ENCODE assay signal across 14 cellular contexts in the genomic region with DNA sequence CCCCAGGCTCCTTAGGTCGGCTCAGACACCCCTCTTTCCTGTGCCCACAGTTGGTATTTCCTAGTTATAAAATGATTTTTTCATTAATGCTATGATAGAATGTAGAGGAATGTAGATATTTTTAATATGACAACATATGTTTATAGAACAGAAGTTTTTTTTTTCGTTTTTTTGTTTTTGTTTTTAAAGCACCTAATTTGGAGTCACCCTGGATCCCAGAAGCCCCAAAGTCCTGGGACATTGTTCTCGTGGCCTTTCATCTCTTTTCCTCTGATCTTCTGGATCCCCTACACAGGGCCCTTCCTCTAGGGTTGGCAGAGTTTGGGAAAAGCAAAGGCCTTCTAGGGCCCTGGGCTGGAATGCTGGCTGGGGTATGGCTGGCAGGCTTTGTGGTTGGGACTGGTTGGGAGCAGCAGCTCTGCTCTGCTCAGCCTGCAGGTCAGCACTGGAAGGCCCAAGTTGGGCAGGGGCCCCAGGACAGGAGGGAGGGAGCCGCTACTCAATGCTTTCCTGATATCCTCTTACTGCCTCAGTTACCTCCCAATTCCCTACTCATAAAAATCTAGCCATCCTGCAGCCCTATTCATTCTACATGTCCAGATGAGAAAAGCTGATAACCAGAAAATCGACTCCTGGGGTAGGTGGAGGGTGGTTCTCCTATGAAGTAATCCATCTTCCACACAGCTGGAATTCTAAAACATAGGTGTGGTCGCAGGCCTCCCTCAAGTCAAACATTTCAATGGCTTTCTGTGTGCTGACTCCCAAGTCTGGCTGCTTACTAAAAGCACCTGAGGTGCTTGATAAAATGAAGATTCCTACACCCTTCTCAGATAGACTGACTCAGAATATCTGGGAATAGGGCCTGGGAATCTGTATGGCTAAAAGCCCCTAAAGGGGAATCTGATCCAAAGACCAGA. TPM values are rescaled to one million over a fixed set of nuclear protein-coding genes. Genes with fewer than 3 reads are reported as not detected.
DNase-seq lines count a peak whose midpoint lies in the region; ATAC-seq, FAIRE-seq and TF ChIP-seq lines count a peak whose summit lies in the region.
"Had no signal": no experiment of that assay in that cellular context is flagged by ENCODE, and none has a peak within 500 bp of the region (broad histone marks: within the 10 kb centered on the region; RNA-seq: fewer than 3 reads in every experiment).

No MANE protein-coding gene starts in this region.

- H3K79me1 ChIP-seq in IMR-90 (ENCODE audit: low read depth in 1 of 2, low read length in 2 of 2) = peaks cover 29 to 88% of the 10 kb centered on the region in 2 experiments
- no peaks in the 10 kb centered on the region for H3K79me1 ChIP-seq in neuronal stem cell (ENCODE audit: low read depth, low read length)

- TF ChIP-seq CTCF in A549 (IDR thresholded peaks at IDR 0.05) (no peak), IMR-90 (conservative IDR thresholded peaks at IDR 0.05; ENCODE audit: low read depth, low read length) (no peak), coronary artery (IDR thresholded peaks at IDR 0.05) (no peak), WTC11 (IDR thresholded peaks at IDR 0.05) (no peak), GM20000 (IDR thresholded peaks at IDR 0.05; ENCODE audit: extremely low read depth, missing control alignments) (no peak), GM10266 (IDR thresholded peaks at IDR 0.05; ENCODE audit: control insufficient read depth, insufficient read depth, low read depth, missing control alignments) (no peak), WERI-Rb-1 (IDR thresholded peaks at IDR 0.05; ENCODE audit: low read depth, low read length) (no peak)

- TF ChIP-seq EP300 in A549 (IDR thresholded peaks at IDR 0.05) = no peak

- H3K14ac ChIP-seq in IMR-90 (replicated peaks; ENCODE audit: low read depth, low read length) (peak overlapping the region; percentile 92), neuronal stem cell (ENCODE audit: low read length) (peak overlapping the region; percentile 47)

- WGBS in A549 (ENCODE audit: missing lambda C conversion rate) = 58% methylated on average over 6 of the region's 6 CpGs
- WGBS in IMR-90 (ENCODE audit: extremely low coverage in 2 of 2, insufficient read length in 1 of 2), 2 experiments = no CpG with 5 or more reads among the region's 6 CpGs
- no CpG with 5 or more reads among the region's 6 CpGs for WGBS in neuronal stem cell (ENCODE audit: extremely low coverage in 2 of 2, insufficient read length in 2 of 2, insufficient replicate concordance in 1 of 2), 2 donors

- peak overlapping the region; percentile 90 for H2AK9ac ChIP-seq in IMR-90 (replicated peaks; ENCODE audit: low read depth, low read length, poor library complexity)

- H4K5ac ChIP-seq in IMR-90 (ENCODE audit: low read depth, low read length) = peak overlapping the region; percentile 99

- H3K36me3 ChIP-seq in IMR-90 (ENCODE audit: control insufficient read depth, insufficient read depth, low read length) (peaks cover 16% of the 10 kb centered on the region; the same call in 1 of the 2 replicates), neuronal stem cell (replicated peaks in 1 of 2; ENCODE audit: control insufficient read depth in 2 of 2, insufficient read depth in 2 of 2, low read length in 2 of 2) (no peaks in the 10 kb centered on the region), WERI-Rb-1 (no peaks in the 10 kb centered on the region)
- H3K36me3 ChIP-seq: right atrium auricular region had no signal

- peak overlapping the region; percentile 74 to 82 for H3K27ac ChIP-seq in A549
- peak overlapping the region; percentile 89 for H3K27ac ChIP-seq in IMR-90 (ENCODE audit: insufficient read depth, low read length)
- peak overlapping the region; percentile 79 to 90 for H3K27ac ChIP-seq in coronary artery
- no peak overlapping the region for H3K27ac ChIP-seq in neuronal stem cell (replicated peaks; ENCODE audit: low read length)
- no peak overlapping the region for H3K27ac ChIP-seq in WERI-Rb-1

- H2BK12ac ChIP-seq in neuronal stem cell (ENCODE audit: low read length) = no peak overlapping the region

- peaks cover 36% of the 10 kb centered on the region for H3K4me1 ChIP-seq in A549
- peaks cover 30% of the 10 kb centered on the region for H3K4me1 ChIP-seq in IMR-90 (ENCODE audit: control insufficient read depth, insufficient read depth, low read length)
- no peaks in the 10 kb centered on the region for H3K4me1 ChIP-seq in neuronal stem cell (ENCODE audit: control insufficient read depth in 2 of 2, insufficient read depth in 1 of 2, low read depth in 1 of 2, low read length in 2 of 2)

- H3K18ac ChIP-seq in IMR-90 (ENCODE audit: low read depth, low read length) = peak overlapping the region; percentile 99
- peak overlapping the region; percentile 48 for H3K18ac ChIP-seq in neuronal stem cell (ENCODE audit: low read length)

- peak overlapping the region; percentile 78 for H3K56ac ChIP-seq in IMR-90 (ENCODE audit: extremely low read depth, insufficient read depth, low read length)

- H3K9ac ChIP-seq in IMR-90 (ENCODE audit: low read depth, low read length) = peak overlapping the region; percentile 56
- no peak overlapping the region for H3K9ac ChIP-seq in neuronal stem cell (ENCODE audit: low read depth, low read length, poor library complexity)

- H3K9me3 Mint-ChIP-seq in WTC11 = no peaks in the 10 kb centered on the region

- no peaks in the 10 kb centered on the region for H3K36me3 Mint-ChIP-seq in WTC11

- H2AK5ac ChIP-seq in IMR-90 (ENCODE audit: low read depth, low read length) (peak overlapping the region; percentile 82), neuronal stem cell (ENCODE audit: low read depth, low read length) (no peak overlapping the region)

- in situ Hi-C loops in IMR-90 (cut with MboI; ENCODE audit: low sequenced_read_pairs) = no loop called here

- intact Hi-C loops in IMR-90 (cut with micrococcal nuclease) = loop anchor here (2.0 kb wide), 1 partner anchor 68 kb away; no protein-coding TSS in a partner anchor

- FAIRE-seq in A549 (lab: Jason Lieb, UNC) = no peak
- FAIRE-seq: A204.1 had no signal

- peak in 1 of 2 experiments; percentile 40; a peak in 1 of 6 replicates for ATAC-seq in A549
- ATAC-seq in IMR-90 (ENCODE audit: low read depth) = peak; percentile 57
- no peak for ATAC-seq in WTC11

- H2BK5ac ChIP-seq in IMR-90 (ENCODE audit: low read depth, low read length, poor library complexity, severe bottlenecking) = peak overlapping the region; percentile 99
- H2BK5ac ChIP-seq in neuronal stem cell (ENCODE audit: low read length) = no peak overlapping the region

- H2BK15ac ChIP-seq in IMR-90 (ENCODE audit: low read depth, low read length) = peak overlapping the region; percentile 82; the same call in 2 of the 3 replicates
- H2BK15ac ChIP-seq in neuronal stem cell (ENCODE audit: low read length) = no peak overlapping the region

- peak overlapping the region; percentile 96 for H2BK20ac ChIP-seq in IMR-90 (ENCODE audit: low read depth, low read length)

- POLR2A ChIA-PET in A549 (lab: Yijun Ruan, JAX) = no interaction called here
- POLR2A ChIA-PET in IMR-90 (lab: Charles Lee; ENCODE audit: unreplicated experiment) = interaction anchor here (1.3 kb wide), 1 partner anchor 26 kb away, joined by 10 read pairs; a partner anchor contains a TSS
- POLR2A ChIA-PET in WTC11 (lab: Charles Lee) = no interaction called here

- peak overlapping the region; percentile 97 for H4K91ac ChIP-seq in IMR-90 (ENCODE audit: insufficient read depth, low read depth, low read length)
- no peak overlapping the region for H4K91ac ChIP-seq in neuronal stem cell (ENCODE audit: low read depth, low read length, poor library complexity)

- no peaks in the 10 kb centered on the region for H3K9me3 ChIP-seq in A549
- no peaks in the 10 kb centered on the region for H3K9me3 ChIP-seq in IMR-90 (ENCODE audit: control insufficient read depth, insufficient read depth, low read length)
- no peaks in the 10 kb centered on the region for H3K9me3 ChIP-seq in neuronal stem cell (replicated peaks in 1 of 2; ENCODE audit: control insufficient read depth in 2 of 2, insufficient read depth in 1 of 2, low read depth in 1 of 2, low read length in 2 of 2)
- no peaks in the 10 kb centered on the region for H3K9me3 ChIP-seq in WERI-Rb-1 (ENCODE audit: severe bottlenecking)
- H3K9me3 ChIP-seq: right atrium auricular region had no signal

- no peaks in the 10 kb centered on the region for H3K27me3 ChIP-seq in IMR-90 (ENCODE audit: control insufficient read depth, insufficient read depth, low read length)
- no peaks in the 10 kb centered on the region for H3K27me3 ChIP-seq in neuronal stem cell (ENCODE audit: control insufficient read depth in 3 of 3, insufficient read depth in 3 of 3, low read depth in 1 of 3, low read length in 3 of 3)
- no peaks in the 10 kb centered on the region for H3K27me3 ChIP-seq in WERI-Rb-1 (ENCODE audit: insufficient read depth, low read depth, severe bottlenecking)
- H3K27me3 ChIP-seq: right atrium auricular region had no signal

- H4K8ac ChIP-seq in IMR-90 (ENCODE audit: low read depth in 2 of 2, low read length in 2 of 2) (peak overlapping the region; percentile 38 to 96; a peak in 3 of 4 replicates), neuronal stem cell (ENCODE audit: low read depth, low read length) (no peak overlapping the region)

- H3K4me3 Mint-ChIP-seq in WTC11 = no peak overlapping the region

- H3K23ac ChIP-seq in IMR-90 (ENCODE audit: low read depth, low read length) (peak overlapping the region; percentile 89), neuronal stem cell (ENCODE audit: low read depth, low read length, poor library complexity) (no peak overlapping the region)

- no peak for DNase-seq in A549 (ENCODE audit: low read depth in 1 of 2, low spot score in 1 of 2)
- DNase-seq in IMR-90 = peak; percentile 84
- DNase-seq in coronary artery (ENCODE audit: low spot score) = no peak
- DNase-seq in neuronal stem cell (ENCODE audit: low spot score) = no peak
- no peak for DNase-seq in WTC11 (ENCODE audit: low spot score)
- DNase-seq in GM20000 (ENCODE audit: low spot score) = no peak
- no peak for DNase-seq in GM10266 (ENCODE audit: extremely low spot score)
- DNase-seq in WERI-Rb-1 = no peak
- DNase-seq: activated T-cell treated with anti-CD3 and anti-CD28 coated beads for 4 hours, GDM1, NCI-H2081 had no signal

- CTCF ChIA-PET in A549 (lab: Yijun Ruan, JAX) = interaction anchor here (0.6 to 2.3 kb wide), 4 partner anchors 12 to 261 kb away, joined by 3 to 11 read pairs (median 4); no protein-coding TSS in a partner anchor
- CTCF ChIA-PET in IMR-90 (lab: Yijun Ruan, JAX) = no interaction called here
- CTCF ChIA-PET in WTC11 (lab: Charles Lee) = interaction anchor here (1.0 to 1.3 kb wide), 2 partner anchors 13 to 43 kb away, joined by 4 read pairs; no protein-coding TSS in a partner anchor

- peak overlapping the region; percentile 96 for H3K4ac ChIP-seq in IMR-90 (ENCODE audit: low read depth, low read length)
- H3K4ac ChIP-seq in neuronal stem cell (ENCODE audit: low read length) = no peak overlapping the region

- no peaks in the 10 kb centered on the region for H3K4me1 Mint-ChIP-seq in WTC11

- no peak overlapping the region for H3K27ac Mint-ChIP-seq in WTC11

- H3K4me3 ChIP-seq in A549 = no peak overlapping the region
- no peak overlapping the region for H3K4me3 ChIP-seq in IMR-90 (ENCODE audit: insufficient read depth, low read depth, low read length)
- H3K4me3 ChIP-seq in coronary artery = peak overlapping the region; percentile 5
- H3K4me3 ChIP-seq in neuronal stem cell (ENCODE audit: low read length in 2 of 2) = no peak overlapping the region
- H3K4me3 ChIP-seq in WERI-Rb-1 (ENCODE audit: low read depth, low read length) = no peak overlapping the region
- H3K4me3 ChIP-seq: right atrium auricular region had no signal

- H3K4me2 ChIP-seq in A549 (peak overlapping the region; percentile 56), IMR-90 (ENCODE audit: low read depth, low read length) (peak overlapping the region; percentile 65), neuronal stem cell (ENCODE audit: insufficient read depth, low read length, poor library complexity, severe bottlenecking) (no peak overlapping the region)

- H3K9me1 ChIP-seq in IMR-90 (ENCODE audit: insufficient read depth, low read length) = peaks cover 53% of the 10 kb centered on the region

- no peak for TF ChIP-seq POLR2A in A549 (IDR thresholded peaks at IDR 0.05; ENCODE audit: low read length)
- TF ChIP-seq POLR2A in IMR-90 (IDR thresholded peaks at IDR 0.05; ENCODE audit: low read depth, low read length) = no peak

- 0 out of 2 replicates have a peak, but pooled peaks cover 4% of the 10 kb centered on the region for H4K20me1 ChIP-seq in IMR-90 (ENCODE audit: insufficient read depth, low read length)

- peak overlapping the region; percentile 97 for H2BK120ac ChIP-seq in IMR-90 (ENCODE audit: low read depth, low read length)
- no peak overlapping the region for H2BK120ac ChIP-seq in neuronal stem cell (ENCODE audit: low read depth, low read length)

- H3K27me3 Mint-ChIP-seq in WTC11 (ENCODE audit: low read depth) = no peaks in the 10 kb centered on the region

- TF ChIP-seq RAD21 in A549 (conservative IDR thresholded peaks at IDR 0.05 in 1 of 2, IDR thresholded peaks at IDR 0.05 in 1 of 2) (no peak), IMR-90 (IDR thresholded peaks at IDR 0.05; ENCODE audit: low read length) (no peak)

- BruUV-seq in IMR-90 (replicated peaks; lab: Mats Ljungman, UMichigan) = no TSS peak

- dilution Hi-C loops in IMR-90 (cut with HindIII; ENCODE audit: low sequenced_read_pairs, unreplicated experiment) = no loop called here

- H2AFZ ChIP-seq in IMR-90 (replicated peaks; ENCODE audit: low read length, poor library complexity) (peak overlapping the region; percentile 68), neuronal stem cell (ENCODE audit: low read length) (no peak overlapping the region)

RNA-seq across cellular contexts. Expression of a gene that starts 26.3 kb away (rescaled TPM):
- polyA plus RNA-seq in A549 (2011; rRNA removed) (0.05 TPM in 1 of 2 replicates, not detected in the other), A549 (2017; fragmentation: RNase III; extraction: RNeasy Plus Mini Kit Qiagen cat#74134 plus additional on column Dnase treatment) (0.03 to 0.12 TPM in 2 of 3 replicates, not detected in the other), IMR-90 (2012; rRNA removed) (17.6 and 19.4 TPM in 2 replicates)
- polyA plus RNA-seq in A549 (2012; cell fraction: cytosol; rRNA removed) = not detected in 2 replicates
- polyA plus RNA-seq in A549 (2012; cell fraction: nucleus; rRNA removed) = 0.01 TPM in 1 of 2 replicates, not detected in the other
- 0.15 TPM in 1 of 2 replicates, not detected in the other for polyA minus RNA-seq in A549 (2011; rRNA and poly(A)+ RNA removed)
- total RNA-seq in IMR-90 (2012; rRNA removed) (21.1 and 25.8 TPM in 2 replicates), WTC11 (2021) (2.8 to 5.2 TPM (median 3.9 TPM) in 3 replicates)
- 8.5 and 8.6 TPM in 2 replicates for polyA plus RNA-seq in IMR-90 (2012; cell fraction: cytosol; rRNA removed)
- 37.6 and 104 TPM in 2 replicates for polyA plus RNA-seq in IMR-90 (2012; cell fraction: nucleus; rRNA removed; ENCODE audit: low replicate concordance)
- 3.1 TPM for polyA plus RNA-seq in neuronal stem cell (2013, experiment 1 of 2)
- polyA plus RNA-seq in neuronal stem cell (2013, experiment 2 of 2) = 3.1 TPM
- total RNA-seq: OCI-LY7 had no signal

Comparison
In these comparisons a context has a peak if more than half of its experiments do, and no peak if none do; other contexts are left out.
1. H3K27ac ChIP-seq: peak in A549 (2 of 2), IMR-90 (single experiment) and coronary artery (2 of 2); none in neuronal stem cell (single experiment) and WERI-Rb-1 (single experiment).